Comparison of ENCODE assay signal across 7 cellular contexts in the genomic region with DNA sequence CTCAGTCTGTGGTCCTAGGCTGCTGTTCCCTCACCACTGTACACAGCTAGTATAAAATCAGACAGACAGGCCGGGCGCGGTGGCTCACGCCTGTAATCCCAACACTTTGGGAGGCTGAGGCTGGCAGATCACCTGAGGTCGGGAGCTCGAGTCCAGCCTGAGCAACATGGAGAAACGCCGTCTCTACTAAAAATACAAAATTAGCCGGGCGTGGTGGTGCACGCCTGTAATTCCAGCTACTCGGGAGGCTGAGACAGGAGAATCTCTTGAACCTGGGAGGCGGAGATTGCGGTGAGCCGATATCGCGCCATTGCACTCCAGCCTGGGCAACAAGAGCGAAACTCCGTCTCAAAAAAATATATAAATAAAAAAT. TPM values are rescaled to one million over a fixed set of nuclear protein-coding genes. Genes with fewer than 3 reads are reported as not detected.
A peak's percentile ranks its signal among the peaks of the same experiment; 100 is the strongest.
DNase-seq lines count a peak whose midpoint lies in the region; ATAC-seq and TF ChIP-seq lines count a peak whose summit lies in the region.
"Not testable (repeated sequence)": the region's sequence is repeated elsewhere in the genome, so short reads cannot be mapped to it uniquely, and the experiment has no call there.

No MANE protein-coding gene starts in this region.

- peak overlapping the region; percentile 87 for H3K4me3 ChIP-seq in OCI-LY7 (ENCODE audit: low read depth, low read length, poor library complexity, severe bottlenecking)
- peak overlapping the region; percentile 32 for H3K4me3 ChIP-seq in hepatocyte
- peak overlapping the region; percentile 91 for H3K4me3 ChIP-seq in smooth muscle cell

- peaks cover 27% of the 10 kb centered on the region; the same call in 1 of the 2 replicates for H4K20me1 ChIP-seq in OCI-LY7 (ENCODE audit: insufficient read depth, low read length)
- peaks cover 14% of the 10 kb centered on the region for H4K20me1 ChIP-seq in hepatocyte (ENCODE audit: insufficient read depth, poor library complexity, severe bottlenecking)
- peaks cover 41% of the 10 kb centered on the region for H4K20me1 ChIP-seq in smooth muscle cell (ENCODE audit: low read depth)

- H3K27ac Mint-ChIP-seq in activated T-helper 1 cell treated with anti-CD3 and anti-CD28 coated beads, Interleukin-12 subunit alpha, Interleukin-12 subunit beta, Interleukin-2, Interleukin-4 antibody, amounts not matched to agents 30 ng/mL and 10 ng/mL and 1 ng/mL, durations not matched to agents 14 hours and 24 hours and 36 hours = peak overlapping the region; percentile 96
- peak overlapping the region; percentile 98 for H3K27ac Mint-ChIP-seq in dendritic cell treated with granulocyte-macrophage colony-stimulating factor and Interleukin-4, amounts not matched to agents 40 ng/mL and 50 ng/mL, for 4 days
- H3K27ac Mint-ChIP-seq in naive B cell = peak overlapping the region in 4 of 6 donors; percentile 95 to 99 (median 98)

- ATAC-seq in GM19351 (IDR thresholded peaks at IDR 0.05; ENCODE audit: unreplicated experiment) = peak; percentile 3
- ATAC-seq in naive B cell (ENCODE audit: low read depth in 2 of 2) = not testable (repeated sequence)

- not testable (repeated sequence) for H3K9me3 ChIP-seq in OCI-LY7 (ENCODE audit: low read length); hepatocyte (ENCODE audit: low read depth); smooth muscle cell (replicated peaks; ENCODE audit: low read depth)

- H3K79me2 ChIP-seq in OCI-LY7 (ENCODE audit: insufficient read depth, low read depth, low read length) (peaks cover 45% of the 10 kb centered on the region), hepatocyte (peaks cover 42% of the 10 kb centered on the region), smooth muscle cell (ENCODE audit: low read depth) (peaks cover 43% of the 10 kb centered on the region)

- H3K36me3 Mint-ChIP-seq in activated T-helper 1 cell treated with anti-CD3 and anti-CD28 coated beads, Interleukin-12 subunit alpha, Interleukin-12 subunit beta, Interleukin-2, Interleukin-4 antibody, amounts not matched to agents 30 ng/mL and 10 ng/mL and 1 ng/mL, durations not matched to agents 14 hours and 24 hours and 36 hours (ENCODE audit: low read depth) = peaks cover 40% of the 10 kb centered on the region
- H3K36me3 Mint-ChIP-seq in dendritic cell treated with granulocyte-macrophage colony-stimulating factor and Interleukin-4, amounts not matched to agents 40 ng/mL and 50 ng/mL, for 4 days (ENCODE audit: low read depth) = peaks cover 33% of the 10 kb centered on the region
- peaks cover 4 to 13% of the 10 kb centered on the region in 2 donors for H3K36me3 Mint-ChIP-seq in naive B cell

- 17% methylated on average over 19 of the region's 19 CpGs for WGBS in hepatocyte (ENCODE audit: low lambda C conversion rate, missing lambda C conversion rate)
- WGBS in smooth muscle cell (ENCODE audit: low lambda C conversion rate) = 17% methylated on average over 19 of the region's 19 CpGs

- not testable (repeated sequence) for H3K9me3 Mint-ChIP-seq in activated T-helper 1 cell treated with anti-CD3 and anti-CD28 coated beads, Interleukin-12 subunit alpha, Interleukin-12 subunit beta, Interleukin-2, Interleukin-4 antibody, amounts not matched to agents 30 ng/mL and 10 ng/mL and 1 ng/mL, durations not matched to agents 14 hours and 24 hours and 36 hours; dendritic cell treated with granulocyte-macrophage colony-stimulating factor and Interleukin-4, amounts not matched to agents 40 ng/mL and 50 ng/mL, for 4 days; naive B cell

- CTCF ChIA-PET in OCI-LY7 (lab: Charles Lee; ENCODE audit: unreplicated experiment) = not testable (repeated sequence)

- H3K4me3 Mint-ChIP-seq in activated T-helper 1 cell treated with anti-CD3 and anti-CD28 coated beads, Interleukin-12 subunit alpha, Interleukin-12 subunit beta, Interleukin-2, Interleukin-4 antibody, amounts not matched to agents 30 ng/mL and 10 ng/mL and 1 ng/mL, durations not matched to agents 14 hours and 24 hours and 36 hours = peak overlapping the region; percentile 99
- H3K4me3 Mint-ChIP-seq in dendritic cell treated with granulocyte-macrophage colony-stimulating factor and Interleukin-4, amounts not matched to agents 40 ng/mL and 50 ng/mL, for 4 days = peak overlapping the region; percentile 92
- H3K4me3 Mint-ChIP-seq in naive B cell = peak overlapping the region; percentile 94 to 98 (median 97)

- H3K9ac ChIP-seq in smooth muscle cell (ENCODE audit: low read depth) = not testable (repeated sequence)

- H3K27me3 ChIP-seq in hepatocyte; smooth muscle cell (ENCODE audit: low read depth): not testable (repeated sequence)

- not testable (repeated sequence) for DNase-seq in OCI-LY7 (ENCODE audit: low spot score); activated T-helper 1 cell treated with anti-CD3 and anti-CD28 coated beads, Interleukin-12 subunit alpha, Interleukin-12 subunit beta, Interleukin-2, Interleukin-4 antibody, amounts not matched to agents 30 ng/mL and 10 ng/mL and 1 ng/mL, durations not matched to agents 14 hours and 24 hours and 36 hours (ENCODE audit: low spot score); hepatocyte (ENCODE audit: low spot score); naive B cell; smooth muscle cell (lab: John Stamatoyannopoulos, UW; ENCODE audit: unreplicated experiment)

- not testable (repeated sequence) for TF ChIP-seq CTCF in OCI-LY7 (conservative IDR thresholded peaks at IDR 0.05; ENCODE audit: low read length); hepatocyte (IDR thresholded peaks at IDR 0.05; ENCODE audit: poor library complexity); smooth muscle cell (IDR thresholded peaks at IDR 0.05; ENCODE audit: borderline replicate concordance, insufficient read depth, poor library complexity, severe bottlenecking)

- H3K4me1 Mint-ChIP-seq in activated T-helper 1 cell treated with anti-CD3 and anti-CD28 coated beads, Interleukin-12 subunit alpha, Interleukin-12 subunit beta, Interleukin-2, Interleukin-4 antibody, amounts not matched to agents 30 ng/mL and 10 ng/mL and 1 ng/mL, durations not matched to agents 14 hours and 24 hours and 36 hours (ENCODE audit: low read depth) = peaks cover 40% of the 10 kb centered on the region
- H3K4me1 Mint-ChIP-seq in dendritic cell treated with granulocyte-macrophage colony-stimulating factor and Interleukin-4, amounts not matched to agents 40 ng/mL and 50 ng/mL, for 4 days (ENCODE audit: low read depth) = peaks cover 28% of the 10 kb centered on the region
- H3K4me1 Mint-ChIP-seq in naive B cell = peaks cover 33 to 38% (median 35%) of the 10 kb centered on the region in 3 donors

- not testable (repeated sequence) for H3F3A ChIP-seq in smooth muscle cell (ENCODE audit: low read depth)

- BruUV-seq in OCI-LY7 (replicated peaks; lab: Mats Ljungman, UMichigan) = not testable (repeated sequence)

- not testable (repeated sequence) for H3K27me3 Mint-ChIP-seq in activated T-helper 1 cell treated with anti-CD3 and anti-CD28 coated beads, Interleukin-12 subunit alpha, Interleukin-12 subunit beta, Interleukin-2, Interleukin-4 antibody, amounts not matched to agents 30 ng/mL and 10 ng/mL and 1 ng/mL, durations not matched to agents 14 hours and 24 hours and 36 hours (ENCODE audit: insufficient read depth); dendritic cell treated with granulocyte-macrophage colony-stimulating factor and Interleukin-4, amounts not matched to agents 40 ng/mL and 50 ng/mL, for 4 days; naive B cell

- not testable (repeated sequence) for H3K27ac ChIP-seq in OCI-LY7 (ENCODE audit: low read depth, low read length, poor library complexity, severe bottlenecking); smooth muscle cell (ENCODE audit: low read depth)
- peak overlapping the region; percentile 8 for H3K27ac ChIP-seq in hepatocyte

- intact Hi-C loops in OCI-LY7 (cut with micrococcal nuclease; ENCODE audit: unreplicated experiment) = loop anchor here (1.0 kb wide), 1 partner anchor 34 kb away; a partner anchor contains a TSS
- intact Hi-C loops in activated T-helper 1 cell treated with anti-CD3 and anti-CD28 coated beads, Interleukin-12 subunit alpha, Interleukin-12 subunit beta, Interleukin-2, Interleukin-4 antibody, amounts not matched to agents 30 ng/mL and 10 ng/mL and 1 ng/mL, durations not matched to agents 14 hours and 24 hours and 36 hours (cut with micrococcal nuclease) = loop anchor here (1.0 to 5.0 kb wide), 7 partner anchors 16 to 1720 kb away; a partner anchor contains a TSS
- intact Hi-C loops in dendritic cell treated with granulocyte-macrophage colony-stimulating factor and Interleukin-4, amounts not matched to agents 40 ng/mL and 50 ng/mL, for 4 days (cut with micrococcal nuclease) = loop anchor here (1.0 kb wide), 1 partner anchor 34 kb away; a partner anchor contains a TSS

- POLR2A ChIA-PET in OCI-LY7 (lab: Charles Lee) = interaction anchor here (0.7 to 2.1 kb wide), 8 partner anchors 9 to 133 kb away, joined by 3 to 6 read pairs (median 4); a partner anchor contains a TSS

- H3K4me1 ChIP-seq in OCI-LY7 (ENCODE audit: insufficient read depth, low read length, poor library complexity, severe bottlenecking) = peaks cover 40% of the 10 kb centered on the region
- peaks cover 29% of the 10 kb centered on the region for H3K4me1 ChIP-seq in hepatocyte (ENCODE audit: insufficient read depth)
- peaks cover 36% of the 10 kb centered on the region for H3K4me1 ChIP-seq in smooth muscle cell (ENCODE audit: low read depth)

- H3K4me2 ChIP-seq in OCI-LY7 (ENCODE audit: low read length) (peak overlapping the region; percentile 86), hepatocyte (peak overlapping the region; percentile 77), smooth muscle cell (peak overlapping the region; percentile 89)

- not testable (repeated sequence) for H3K9me2 ChIP-seq in OCI-LY7 (ENCODE audit: insufficient read depth, low read length); hepatocyte (replicated peaks; ENCODE audit: insufficient read depth)

- H2AFZ ChIP-seq in OCI-LY7 (ENCODE audit: low read length) (peak overlapping the region; percentile 85), hepatocyte (peak overlapping the region; percentile 74), smooth muscle cell (ENCODE audit: low read depth) (peak overlapping the region; percentile 87)

- peaks cover 36% of the 10 kb centered on the region for H3K36me3 ChIP-seq in OCI-LY7 (ENCODE audit: insufficient read depth, low read length)
- H3K36me3 ChIP-seq in hepatocyte (replicated peaks; ENCODE audit: insufficient read depth, low read depth); smooth muscle cell (ENCODE audit: low read depth): not testable (repeated sequence)

RNA-seq across cellular contexts. Expression of a gene that starts 0.5 kb away (rescaled TPM):
- 47.1 and 58.5 TPM in 2 replicates for total RNA-seq in OCI-LY7 (2014; rRNA removed; shearing (Covaris generic))
- total RNA-seq in OCI-LY7 (2022) (52.5 and 52.7 TPM in 2 replicates), hepatocyte (30.3 and 33.3 TPM in 2 replicates), smooth muscle cell (40.7 and 79.0 TPM in 2 replicates)
- total RNA-seq in activated T-helper 1 cell treated with anti-CD3 and anti-CD28 coated beads, Interleukin-12 subunit alpha, Interleukin-12 subunit beta, Interleukin-2, Interleukin-4 antibody, amounts not matched to agents 30 ng/mL and 10 ng/mL and 1 ng/mL, durations not matched to agents 14 hours and 24 hours and 36 hours = 65.3 and 66.4 TPM in 2 replicates
- polyA plus RNA-seq in hepatocyte (22.6 and 27.1 TPM in 2 replicates), naive B cell (ENCODE audit: low read depth in 6 of 6) (10 to 100 TPM; 32.5 to 65.2 (median 41.3) TPM), smooth muscle cell (27.9 and 29.7 TPM in 2 replicates)

RNA-seq across cellular contexts. Expression of a gene that starts 34.0 kb away (rescaled TPM):
- total RNA-seq in OCI-LY7 (2014; rRNA removed; shearing (Covaris generic)) = 23.6 and 30.9 TPM in 2 replicates
- 57.7 and 59.1 TPM in 2 replicates for total RNA-seq in OCI-LY7 (2022)
- 67.2 and 67.7 TPM in 2 replicates for total RNA-seq in activated T-helper 1 cell treated with anti-CD3 and anti-CD28 coated beads, Interleukin-12 subunit alpha, Interleukin-12 subunit beta, Interleukin-2, Interleukin-4 antibody, amounts not matched to agents 30 ng/mL and 10 ng/mL and 1 ng/mL, durations not matched to agents 14 hours and 24 hours and 36 hours
- total RNA-seq in hepatocyte = 27.0 and 35.1 TPM in 2 replicates
- polyA plus RNA-seq in hepatocyte = 5.0 and 5.2 TPM in 2 replicates
- polyA plus RNA-seq in naive B cell (ENCODE audit: low read depth in 6 of 6) = 10 to 100 TPM; 13.8 to 34.5 (median 26.4) TPM
- 38.4 and 39.7 TPM in 2 replicates for total RNA-seq in smooth muscle cell
- 7.5 and 8.6 TPM in 2 replicates for polyA plus RNA-seq in smooth muscle cell

Comparison
In these comparisons a context has a peak if more than half of its experiments do, and no peak if none do; other contexts are left out.
1. H3K4me3 ChIP-seq: peak in every context shown above with its lines; median percentile 91 in smooth muscle cell; 87 in OCI-LY7; 32 in hepatocyte.